8 cellular contexts compared by ENCODE assay signal in genomic region chr2:24785704-24786321, GRCh38. TPM values are rescaled to one million over a fixed set of nuclear protein-coding genes. Genes with fewer than 3 reads are reported as not detected.
DNase-seq lines count a peak whose midpoint lies in the region; ATAC-seq and TF ChIP-seq lines count a peak whose summit lies in the region.

No MANE protein-coding gene starts in this region.

- ATAC-seq in GM18520 (IDR thresholded peaks at IDR 0.05; ENCODE audit: unreplicated experiment) (peak; percentile 46), GM23338 (no peak), esophagus mucosa (peak; percentile 46), HG02763 (IDR thresholded peaks at IDR 0.05; ENCODE audit: unreplicated experiment) (no peak)
- ATAC-seq in CD4-positive, alpha-beta T cell (ENCODE audit: poor library complexity), result no peak

- no peak overlapping the region for H3K4me3 ChIP-seq in GM23338

- H2AFZ ChIP-seq in GM23338, result peak overlapping the region; percentile 38; the same call in 1 of the 2 replicates

- CTCF ChIA-PET in CD4-positive, alpha-beta T cell (lab: Charles Lee), result interaction anchor here (0.6 kb wide), 1 partner anchor 13 kb away, joined by 3 read pairs; no protein-coding TSS in a partner anchor

- no peak overlapping the region for H3K4me3 Mint-ChIP-seq in GM23338
- no peak overlapping the region for H3K4me3 Mint-ChIP-seq in CD4-positive, alpha-beta T cell

- H3K36me3 Mint-ChIP-seq in GM23338 (ENCODE audit: low read depth), result peaks cover 10% of the 10 kb centered on the region; the same call in 2 of the 3 replicates
- no peaks in the 10 kb centered on the region for H3K36me3 Mint-ChIP-seq in CD4-positive, alpha-beta T cell (ENCODE audit: low read depth)

- H3K27ac ChIP-seq in GM23338 (ENCODE audit: low read depth), result no peak overlapping the region
- no peak overlapping the region for H3K27ac ChIP-seq in CD4-positive, alpha-beta T cell (ENCODE audit: low read depth, low read length)

- no peaks in the 10 kb centered on the region for H3K9me3 Mint-ChIP-seq in GM23338
- no peaks in the 10 kb centered on the region for H3K9me3 Mint-ChIP-seq in CD4-positive, alpha-beta T cell

- no peak for DNase-seq in GM23338 (ENCODE audit: low spot score)
- peak; percentile 85 for DNase-seq in NCI-H1092 treated with DMSO at 0.1 percent for 48 hours (lab: John Stamatoyannopoulos, UW)
- no peak for DNase-seq in AG08396 (ENCODE audit: low spot score)
- DNase-seq in dermis blood vessel endothelial cell, result no peak
- DNase-seq in CD4-positive, alpha-beta T cell, result no peak

- H3F3A ChIP-seq in GM23338 (replicated peaks; ENCODE audit: low read depth), result no peaks in the 10 kb centered on the region

- no peaks in the 10 kb centered on the region for H3K79me2 ChIP-seq in GM23338 (replicated peaks; ENCODE audit: insufficient read depth)

- H3K36me3 ChIP-seq in GM23338 (ENCODE audit: insufficient read depth), result no peaks in the 10 kb centered on the region

- no peak for TF ChIP-seq CTCF in GM23338 (conservative IDR thresholded peaks at IDR 0.05; ENCODE audit: low read depth in 2 of 2)
- TF ChIP-seq CTCF in CD4-positive, alpha-beta T cell (IDR thresholded peaks at IDR 0.05), result no peak

- no peak overlapping the region for H3K4me2 ChIP-seq in GM23338

- intact Hi-C loops in CD4-positive, alpha-beta T cell (cut with DNase I, micrococcal nuclease), result no loop called here

- no peaks in the 10 kb centered on the region for H4K20me1 ChIP-seq in GM23338 (replicated peaks; ENCODE audit: insufficient read depth)

- H3K4me1 Mint-ChIP-seq in GM23338, result peaks cover 13% of the 10 kb centered on the region
- H3K4me1 Mint-ChIP-seq in CD4-positive, alpha-beta T cell (ENCODE audit: low read depth), result no peaks in the 10 kb centered on the region

- H3K27me3 Mint-ChIP-seq in GM23338 (ENCODE audit: insufficient read depth, low read depth, poor library complexity), result peaks cover 6% of the 10 kb centered on the region
- no peaks in the 10 kb centered on the region for H3K27me3 Mint-ChIP-seq in CD4-positive, alpha-beta T cell

- H3K27ac Mint-ChIP-seq in GM23338, result no peak overlapping the region
- H3K27ac Mint-ChIP-seq in CD4-positive, alpha-beta T cell, result no peak overlapping the region

- H3K9me2 ChIP-seq in GM23338 (ENCODE audit: insufficient read depth), result no peaks in the 10 kb centered on the region

- H3K9me3 ChIP-seq in CD4-positive, alpha-beta T cell (ENCODE audit: control insufficient read depth, low read length), result no peaks in the 10 kb centered on the region

- peaks cover 8% of the 10 kb centered on the region for H3K4me1 ChIP-seq in GM23338 (ENCODE audit: insufficient read depth)

- H3K27me3 ChIP-seq in GM23338 (ENCODE audit: insufficient read depth), result no peaks in the 10 kb centered on the region
- H3K27me3 ChIP-seq in CD4-positive, alpha-beta T cell (ENCODE audit: control insufficient read depth, insufficient read depth, low read length), result no peaks in the 10 kb centered on the region

- POLR2A ChIA-PET in CD4-positive, alpha-beta T cell (lab: Charles Lee), result interaction anchor here (0.8 kb wide), 1 partner anchor 461 kb away, joined by 3 read pairs; no protein-coding TSS in a partner anchor

TF ChIP-seq in GM23338, 12 proteins besides CTCF, POLR2A, EP300 and RAD21 (continues in another document):
- TF ChIP-seq EZH2 (IDR thresholded peaks at IDR 0.05; ENCODE audit: low read depth, unreplicated experiment) (no peak), NANOG (IDR thresholded peaks at IDR 0.05; ENCODE audit: borderline replicate concordance) (no peak), STAT1 (IDR thresholded peaks at IDR 0.05; ENCODE audit: unreplicated experiment) (no peak), ZNF114 (CRISPR knock-in tag; IDR thresholded peaks at IDR 0.05) (no peak), JUNB (IDR thresholded peaks at IDR 0.05; ENCODE audit: unreplicated experiment) (no peak), CREB1 (CRISPR knock-in tag; IDR thresholded peaks at IDR 0.05; ENCODE audit: low read depth) (no peak), POLR2AphosphoS5 (IDR thresholded peaks at IDR 0.05; ENCODE audit: low read depth) (no peak), ZNF331 (CRISPR knock-in tag; IDR thresholded peaks at IDR 0.05; ENCODE audit: low read depth) (no peak), EZH2phosphoT487 (IDR thresholded peaks at IDR 0.05; ENCODE audit: unreplicated experiment) (no peak), ZNF462 (CRISPR knock-in tag; IDR thresholded peaks at IDR 0.05) (no peak), ETS1 (IDR thresholded peaks at IDR 0.05) (no peak)

RNA-seq across cellular contexts. Expression of gene PTRHD1, which starts 7.4 kb away (rescaled TPM):
- total RNA-seq in GM23338 (2014; rRNA removed; shearing (Covaris generic)), result 27.1 and 46.9 TPM in 2 replicates
- 105 and 128 TPM in 2 replicates for polyA plus RNA-seq in GM23338 (2016; fragmentation: Nextera tagmentation; extraction: Ambion mirVana)
- total RNA-seq in esophagus mucosa (34.9 TPM), dermis blood vessel endothelial cell (22.2 and 41.9 TPM in 2 replicates)
- 10 to 100 TPM; 15.3 to 15.7 TPM for total RNA-seq in CD4-positive, alpha-beta T cell

RNA-seq across cellular contexts. Expression of gene CENPO, which starts 7.4 kb away (rescaled TPM):
- 44.7 and 44.8 TPM in 2 replicates for total RNA-seq in GM23338 (2014; rRNA removed; shearing (Covaris generic))
- polyA plus RNA-seq in GM23338 (2016; fragmentation: Nextera tagmentation; extraction: Ambion mirVana), result 27.0 and 27.1 TPM in 2 replicates
- total RNA-seq in esophagus mucosa (8.7 TPM), dermis blood vessel endothelial cell (11.6 and 24.9 TPM in 2 replicates)
- total RNA-seq in CD4-positive, alpha-beta T cell, result 1 to 10 TPM; 3.4 to 3.5 TPM

Comparison
In these comparisons a context has a peak if more than half of its experiments do, and no peak if none do; other contexts are left out.
1. ATAC-seq: peak in GM18520 (single experiment) and esophagus mucosa (single experiment); none in GM23338 (single experiment), CD4-positive, alpha-beta T cell (single experiment) and HG02763 (single experiment).